Comparison of ENCODE assay signal across 20 cellular contexts in genomic region chr13:100210966-100211710, GRCh38.
A peak's percentile ranks its signal among the peaks of the same experiment; 100 is the strongest.
DNase-seq lines count a peak whose midpoint lies in the region; ATAC-seq, FAIRE-seq and TF ChIP-seq lines count a peak whose summit lies in the region.
"Had no signal": no experiment of that assay in that cellular context is flagged by ENCODE, and none has a peak within 500 bp of the region (broad histone marks: within the 10 kb centered on the region; RNA-seq: fewer than 3 reads in every experiment).

No MANE protein-coding gene starts in this region.

- no TSS peak for BruUV-seq in PC-3 (replicated peaks; lab: Mats Ljungman, UMichigan)

- H3K4me1 ChIP-seq in astrocyte (ENCODE audit: insufficient read depth, low read length) (peaks cover 23% of the 10 kb centered on the region), PC-3 (ENCODE audit: insufficient read depth, low read length) (peaks cover 31% of the 10 kb centered on the region)

- intact Hi-C loops in PC-3 (cut with micrococcal nuclease), result loop anchor here (10.0 kb wide), 1 partner anchor 116 kb away; no protein-coding TSS in a partner anchor
- intact Hi-C loops in cardiac septum (cut with DNase I), result no loop called here

- H4K20me1 ChIP-seq in astrocyte (ENCODE audit: insufficient read depth, low read length) (no peaks in the 10 kb centered on the region), PC-3 (ENCODE audit: low read length) (no peaks in the 10 kb centered on the region)

- FAIRE-seq in astrocyte (lab: Jason Lieb, UNC), result peak; percentile 63

- no peaks in the 10 kb centered on the region for H3K9me3 ChIP-seq in astrocyte (ENCODE audit: insufficient read depth, low read depth, low read length)
- no peaks in the 10 kb centered on the region for H3K9me3 ChIP-seq in PC-3 (ENCODE audit: low read length)

- CTCF ChIA-PET in PC-3 (lab: Charles Lee), result no interaction called here

- peaks cover 5% of the 10 kb centered on the region for H3K36me3 Mint-ChIP-seq in astrocyte (ENCODE audit: low read depth, unreplicated experiment)
- peaks cover 0 to 4% of the 10 kb centered on the region in 2 donors for H3K36me3 Mint-ChIP-seq in activated T-cell treated with anti-CD3 and anti-CD28 coated beads, Interleukin-2, amount 50 U/mL, for 72 hours (ENCODE audit: insufficient read depth in 2 of 2)

- TF ChIP-seq CTCF in astrocyte (IDR thresholded peaks at IDR 0.05; ENCODE audit: insufficient read depth, low read depth, low read length) (no peak), PC-3 (conservative IDR thresholded peaks at IDR 0.05; ENCODE audit: low read depth, low read length) (no peak)

- H2AFZ ChIP-seq in astrocyte (ENCODE audit: low read depth, low read length) (no peak overlapping the region), PC-3 (ENCODE audit: low read length) (no peak overlapping the region)

- no peaks in the 10 kb centered on the region for H3K9me2 ChIP-seq in PC-3 (replicated peaks; ENCODE audit: low read length)

- DNase-seq in EL, result peak; percentile 46
- peak; percentile 77 for DNase-seq in MV-4-11 (lab: John Stamatoyannopoulos, UW)
- DNase-seq in astrocyte (ENCODE audit: low read depth), result peak; percentile 78
- DNase-seq in iris pigment epithelial cell (ENCODE audit: low read depth), result peak; percentile 73
- no peak for DNase-seq in PC-3
- DNase-seq in activated T-cell treated with anti-CD3 and anti-CD28 coated beads, Interleukin-2, amount 50 U/mL, for 72 hours, result no peak
- no peak for DNase-seq in midbrain (lab: John Stamatoyannopoulos, UW)
- no peak for DNase-seq in cardiac septum (ENCODE audit: low spot score)
- DNase-seq: activated CD4-positive, alpha-beta T cell treated with anti-CD3 and anti-CD28 coated beads, Interleukin-2, amount 50 U/mL, for 48 hours; activated naive CD4-positive, alpha-beta T cell treated with anti-CD3 and anti-CD28 coated beads, Interleukin-2, amount 10 ng/mL, durations not matched to agents 7 days and 5 days; activated T-cell treated with anti-CD3 and anti-CD28 coated beads for 4 hours; dorsolateral prefrontal cortex; erythroblast; NCI-H1436 treated with DMSO at 0.1 percent for 48 hours; NCI-H748 treated with DMSO at 0.1 percent for 48 hours; posterior cingulate gyrus; stimulated activated CD4-positive, alpha-beta T cell treated with anti-CD3 and anti-CD28 coated beads, Interleukin-4, amount 100 ng/mL, for 24 hours had no signal

- H3K9ac ChIP-seq in astrocyte (ENCODE audit: low read length) (peak overlapping the region; percentile 45), PC-3 (ENCODE audit: low read length) (no peak overlapping the region)

- ATAC-seq in PC-3, result no peak
- ATAC-seq in activated T-cell treated with anti-CD3 and anti-CD28 coated beads, Interleukin-2, amount 50 U/mL, for 72 hours (replicated peaks in 1 of 2), result no peak
- ATAC-seq: natural killer cell treated with Interleukin-12 subunit alpha and Interleukin-12 subunit beta and Interleukin-15 and Interleukin-18, amount 100 ng/mL, for 72 hours had no signal

- H3K4me3 ChIP-seq in astrocyte (ENCODE audit: insufficient read depth, low read depth, low read length) (no peak overlapping the region), PC-3 (ENCODE audit: low read length) (no peak overlapping the region)
- H3K4me3 ChIP-seq: lung, skin epidermis had no signal

- peaks cover 2% of the 10 kb centered on the region for H3K9me3 Mint-ChIP-seq in astrocyte (ENCODE audit: unreplicated experiment)
- peaks cover 2 to 6% of the 10 kb centered on the region in 2 donors for H3K9me3 Mint-ChIP-seq in activated T-cell treated with anti-CD3 and anti-CD28 coated beads, Interleukin-2, amount 50 U/mL, for 72 hours

- peak overlapping the region; percentile 53 for H3K4me2 ChIP-seq in astrocyte (ENCODE audit: low read length)
- H3K4me2 ChIP-seq in PC-3 (ENCODE audit: low read length), result no peak overlapping the region

- POLR2A ChIA-PET in PC-3 (lab: Charles Lee; ENCODE audit: unreplicated experiment), result no interaction called here

- no peaks in the 10 kb centered on the region for H3K27me3 Mint-ChIP-seq in astrocyte (ENCODE audit: low read depth, unreplicated experiment)
- H3K27me3 Mint-ChIP-seq in activated T-cell treated with anti-CD3 and anti-CD28 coated beads, Interleukin-2, amount 50 U/mL, for 72 hours (ENCODE audit: low read depth), result no peaks in the 10 kb centered on the region
- H3K27me3 Mint-ChIP-seq: activated naive CD4-positive, alpha-beta T cell treated with anti-CD3 and anti-CD28 coated beads, Interleukin-2, amount 10 ng/mL, durations not matched to agents 7 days and 5 days; natural killer cell treated with Interleukin-12 subunit alpha and Interleukin-12 subunit beta and Interleukin-15 and Interleukin-18, amount 100 ng/mL, for 72 hours had no signal

- H3K27me3 ChIP-seq in astrocyte (ENCODE audit: insufficient read depth, low read length) (no peaks in the 10 kb centered on the region), PC-3 (ENCODE audit: low read length) (no peaks in the 10 kb centered on the region)
- H3K27me3 ChIP-seq: dorsolateral prefrontal cortex had no signal

- H3K36me3 ChIP-seq in astrocyte (ENCODE audit: insufficient read depth, low read length), result no peaks in the 10 kb centered on the region
- no peaks in the 10 kb centered on the region for H3K36me3 ChIP-seq in PC-3 (ENCODE audit: low read depth, low read length)

- no peak overlapping the region for H3K4me3 Mint-ChIP-seq in astrocyte (ENCODE audit: unreplicated experiment)
- no peak overlapping the region for H3K4me3 Mint-ChIP-seq in activated T-cell treated with anti-CD3 and anti-CD28 coated beads, Interleukin-2, amount 50 U/mL, for 72 hours
- H3K4me3 Mint-ChIP-seq: activated naive CD4-positive, alpha-beta T cell treated with anti-CD3 and anti-CD28 coated beads, Interleukin-2, amount 10 ng/mL, durations not matched to agents 7 days and 5 days; natural killer cell treated with Interleukin-12 subunit alpha and Interleukin-12 subunit beta and Interleukin-15 and Interleukin-18, amount 100 ng/mL, for 72 hours had no signal

- H3K27ac ChIP-seq in astrocyte (ENCODE audit: low read depth, low read length) (peak overlapping the region; percentile 78), PC-3 (ENCODE audit: low read length) (no peak overlapping the region)

- peaks cover 26% of the 10 kb centered on the region for H3K4me1 Mint-ChIP-seq in astrocyte (ENCODE audit: low read depth, unreplicated experiment)
- H3K4me1 Mint-ChIP-seq in activated T-cell treated with anti-CD3 and anti-CD28 coated beads, Interleukin-2, amount 50 U/mL, for 72 hours (ENCODE audit: low read depth), result peaks cover 16% of the 10 kb centered on the region
- H3K4me1 Mint-ChIP-seq: activated naive CD4-positive, alpha-beta T cell treated with anti-CD3 and anti-CD28 coated beads, Interleukin-2, amount 10 ng/mL, durations not matched to agents 7 days and 5 days had no signal

- H3K79me2 ChIP-seq in astrocyte (ENCODE audit: insufficient read depth, low read length) (peaks cover 5% of the 10 kb centered on the region), PC-3 (ENCODE audit: low read length) (no peaks in the 10 kb centered on the region)

- H3K27ac Mint-ChIP-seq in astrocyte (ENCODE audit: unreplicated experiment), result peak overlapping the region; percentile 13
- no peak overlapping the region for H3K27ac Mint-ChIP-seq in activated T-cell treated with anti-CD3 and anti-CD28 coated beads, Interleukin-2, amount 50 U/mL, for 72 hours
- H3K27ac Mint-ChIP-seq: activated naive CD4-positive, alpha-beta T cell treated with anti-CD3 and anti-CD28 coated beads, Interleukin-2, amount 10 ng/mL, durations not matched to agents 7 days and 5 days; natural killer cell treated with Interleukin-12 subunit alpha and Interleukin-12 subunit beta and Interleukin-15 and Interleukin-18, amount 100 ng/mL, for 72 hours had no signal

- H3F3A ChIP-seq in PC-3 (ENCODE audit: low read length, unreplicated experiment), result no peaks in the 10 kb centered on the region

Comparison
In these comparisons a context has a peak if more than half of its experiments do, and no peak if none do; other contexts are left out.
1. DNase-seq: peak in EL (single experiment), MV-4-11 (single experiment), astrocyte (single experiment) and iris pigment epithelial cell (single experiment); none in PC-3 (single experiment), activated T-cell treated with anti-CD3 and anti-CD28 coated beads, Interleukin-2, amount 50 U/mL, for 72 hours (0 of 2), midbrain (single experiment) and cardiac septum (single experiment).